ENCODE assay signal across 15 cellular contexts in the genomic region with DNA sequence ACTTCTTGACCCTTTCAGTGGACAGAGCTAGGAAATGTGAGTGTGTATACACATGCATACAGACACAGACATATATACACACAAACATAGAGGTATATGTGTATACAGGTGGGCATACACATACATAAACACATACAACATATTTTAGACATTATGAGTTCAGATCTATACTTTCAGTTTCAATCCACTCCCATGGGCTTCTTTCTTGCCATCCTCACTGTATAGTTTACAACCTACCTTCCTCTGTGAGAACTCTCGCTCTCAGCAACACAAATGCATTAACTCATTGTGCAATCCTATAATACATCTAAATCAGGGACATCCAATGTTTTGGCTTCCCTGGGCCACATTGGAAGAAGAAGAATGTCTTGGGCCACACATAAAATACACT.
DNase-seq lines count a peak whose midpoint lies in the region; ATAC-seq lines count a peak whose summit lies in the region.
"Had no signal": no experiment of that assay in that cellular context is flagged by ENCODE, and none has a peak within 500 bp of the region (broad histone marks: within the 10 kb centered on the region; RNA-seq: fewer than 3 reads in every experiment).

No MANE protein-coding gene starts in this region.

- no peaks in the 10 kb centered on the region for H3K27me3 ChIP-seq in HAP-1 (ENCODE audit: low read depth)
- H3K27me3 ChIP-seq: body of pancreas had no signal

- in situ Hi-C loops in HAP-1 (cut with MboI; ENCODE audit: low sequenced_read_pairs) = no loop called here

- no peak overlapping the region for H3K4me3 ChIP-seq in HAP-1
- H3K4me3 ChIP-seq: body of pancreas had no signal

- no peak for DNase-seq in stimulated activated naive CD8-positive, alpha-beta T cell treated with anti-CD3 and anti-CD28 coated beads, Interleukin-15, Interleukin-2, amounts not matched to agents 100 U/mL and 50 U/mL, for 24 hours
- no peak for DNase-seq in HAP-1 (ENCODE audit: low spot score in 2 of 2)
- DNase-seq in NCI-H1694 treated with DMSO at 0.1 percent for 48 hours (lab: John Stamatoyannopoulos, UW) = no peak
- no peak for DNase-seq in NCI-H187 (lab: John Stamatoyannopoulos, UW)
- DNase-seq: body of pancreas, hypothalamus, mesenchymal stem cell, NCI-H526, SIG-M5, substantia nigra had no signal

- H3K36me3 ChIP-seq in HAP-1 (replicated peaks) = no peaks in the 10 kb centered on the region

- H3K9me3 ChIP-seq in HAP-1 = no peaks in the 10 kb centered on the region
- H3K9me3 ChIP-seq: body of pancreas had no signal

- ATAC-seq in GM18508 (IDR thresholded peaks at IDR 0.05; ENCODE audit: insufficient read depth, unreplicated experiment) (peak; percentile 77), GM21360 (IDR thresholded peaks at IDR 0.05; ENCODE audit: unreplicated experiment) (peak; percentile 72), HG02885 (IDR thresholded peaks at IDR 0.05; ENCODE audit: poor library complexity, unreplicated experiment) (peak; percentile 81), HG03520 (IDR thresholded peaks at IDR 0.05; ENCODE audit: unreplicated experiment) (peak; percentile 81)
- no peak for ATAC-seq in stimulated activated naive CD8-positive, alpha-beta T cell treated with anti-CD3 and anti-CD28 coated beads, Interleukin-15, Interleukin-2, amounts not matched to agents 100 U/mL and 50 U/mL, for 24 hours
- ATAC-seq: body of pancreas, WTC11 had no signal

- H3K4me1 ChIP-seq in HAP-1 = no peaks in the 10 kb centered on the region
- H3K4me1 ChIP-seq: body of pancreas had no signal
